11 cellular contexts compared by ENCODE assay signal in the genomic region with DNA sequence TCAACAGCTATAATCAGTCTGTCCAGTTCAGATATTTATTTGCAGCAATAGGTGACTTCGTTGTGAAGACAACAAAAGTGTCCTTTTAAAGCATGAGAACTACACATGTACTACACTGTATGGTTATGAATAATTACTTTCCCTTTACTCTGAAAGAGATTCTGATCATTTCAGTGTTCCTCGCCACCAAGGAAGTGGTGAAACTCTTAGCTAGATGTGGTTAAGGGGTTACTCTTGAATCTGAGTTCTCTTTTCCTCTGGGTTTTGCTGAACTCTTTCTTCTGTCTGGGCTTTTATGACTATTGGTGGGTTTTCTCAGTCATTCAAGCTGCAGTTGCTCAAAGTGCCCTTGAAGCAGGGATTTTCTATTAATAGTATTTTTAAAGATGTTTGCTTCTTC.
A peak's percentile ranks its signal among the peaks of the same experiment; 100 is the strongest.
DNase-seq lines count a peak whose midpoint lies in the region; ATAC-seq lines count a peak whose summit lies in the region.
"Had no signal": no experiment of that assay in that cellular context is flagged by ENCODE, and none has a peak within 500 bp of the region (broad histone marks: within the 10 kb centered on the region; RNA-seq: fewer than 3 reads in every experiment).

No MANE protein-coding gene starts in this region.

- H3K4me2 ChIP-seq in BLaER1: peak overlapping the region; percentile 31
- H3K4me2 ChIP-seq: neural progenitor cell had no signal

- H3K4me3 ChIP-seq in BLaER1: no peak overlapping the region
- no peak overlapping the region for H3K4me3 ChIP-seq in effector memory CD4-positive, alpha-beta T cell (ENCODE audit: insufficient read depth, low read depth, low read length, poor library complexity, severe bottlenecking)
- H3K4me3 ChIP-seq: neural progenitor cell had no signal

- no peaks in the 10 kb centered on the region for H4K20me1 ChIP-seq in BLaER1

- H3K9ac ChIP-seq in BLaER1: no peak overlapping the region
- H3K9ac ChIP-seq: neural progenitor cell had no signal

- ATAC-seq in GM18870 (IDR thresholded peaks at IDR 0.05; ENCODE audit: unreplicated experiment) (peak; percentile 99), HG02884 (IDR thresholded peaks at IDR 0.05; ENCODE audit: unreplicated experiment) (peak; percentile 99), Right ventricle myocardium superior (ENCODE audit: poor library complexity) (no peak)

- H3K36me3 ChIP-seq in BLaER1: no peaks in the 10 kb centered on the region
- no peaks in the 10 kb centered on the region for H3K36me3 ChIP-seq in effector memory CD4-positive, alpha-beta T cell (ENCODE audit: control insufficient read depth, insufficient read depth, low read length)
- H3K36me3 ChIP-seq: neural progenitor cell had no signal

- no peaks in the 10 kb centered on the region for H3K27me3 ChIP-seq in BLaER1
- no peaks in the 10 kb centered on the region for H3K27me3 ChIP-seq in effector memory CD4-positive, alpha-beta T cell (replicated peaks; ENCODE audit: control insufficient read depth, insufficient read depth, low read length, poor library complexity, severe bottlenecking)
- H3K27me3 ChIP-seq: neural progenitor cell had no signal

- peaks cover 24% of the 10 kb centered on the region for H3K4me1 ChIP-seq in BLaER1
- H3K4me1 ChIP-seq in effector memory CD4-positive, alpha-beta T cell (ENCODE audit: control insufficient read depth, insufficient read depth, low read length, poor library complexity, severe bottlenecking): peaks cover 5% of the 10 kb centered on the region

- H3K9me3 ChIP-seq in BLaER1: no peaks in the 10 kb centered on the region
- no peaks in the 10 kb centered on the region for H3K9me3 ChIP-seq in effector memory CD4-positive, alpha-beta T cell (ENCODE audit: control insufficient read depth, low read length)

- DNase-seq in NOMO-1 treated with dmso at 0.1 percent for 144 hours (lab: John Stamatoyannopoulos, UW; ENCODE audit: unreplicated experiment) (peak; percentile 85), SHP77 (lab: John Stamatoyannopoulos, UW) (no peak), hippocampal formation (lab: John Stamatoyannopoulos, UW) (no peak), Right ventricle myocardium superior (no peak)
- DNase-seq in effector memory CD4-positive, alpha-beta T cell: no peak
- DNase-seq: DMS79 treated with DMSO at 0.1 percent for 48 hours, NCI-H2029 treated with DMSO at 0.1 percent for 48 hours had no signal

- no peak overlapping the region for H3K27ac ChIP-seq in BLaER1
- no peak overlapping the region for H3K27ac ChIP-seq in effector memory CD4-positive, alpha-beta T cell (ENCODE audit: insufficient read depth, low read length, poor library complexity, severe bottlenecking)
- H3K27ac ChIP-seq: neural progenitor cell had no signal

- intact Hi-C loops in Right ventricle myocardium superior (cut with DNase I): no loop called here
